Comparison of ENCODE assay signal across 1 cellular context in genomic region chr4:7487464-7487863, GRCh38.
TF ChIP-seq lines count a peak whose summit lies in the region.

No MANE protein-coding gene starts in this region.

TF ChIP-seq in SK-N-SH, 30 proteins besides CTCF, POLR2A, EP300 and RAD21 (continued from another document):
- TF ChIP-seq ZBTB33 (IDR thresholded peaks at IDR 0.05; ENCODE audit: borderline replicate concordance, low read depth) (no peak), GABPA (IDR thresholded peaks at IDR 0.05; ENCODE audit: low read depth) (no peak), SMC3 (IDR thresholded peaks at IDR 0.05; ENCODE audit: low read depth, low read length) (no peak), SIN3A (IDR thresholded peaks at IDR 0.05; ENCODE audit: borderline replicate concordance, low read depth, low read length) (no peak), RFX5 (IDR thresholded peaks at IDR 0.05; ENCODE audit: low read length) (no peak), MXI1 (IDR thresholded peaks at IDR 0.05; ENCODE audit: low read depth, low read length) (no peak), FOXJ3 (CRISPR knock-in tag; IDR thresholded peaks at IDR 0.05) (no peak), TAF1 (IDR thresholded peaks at IDR 0.05; ENCODE audit: borderline replicate concordance, low read depth, low read length) (no peak)
